In the genomic region with DNA sequence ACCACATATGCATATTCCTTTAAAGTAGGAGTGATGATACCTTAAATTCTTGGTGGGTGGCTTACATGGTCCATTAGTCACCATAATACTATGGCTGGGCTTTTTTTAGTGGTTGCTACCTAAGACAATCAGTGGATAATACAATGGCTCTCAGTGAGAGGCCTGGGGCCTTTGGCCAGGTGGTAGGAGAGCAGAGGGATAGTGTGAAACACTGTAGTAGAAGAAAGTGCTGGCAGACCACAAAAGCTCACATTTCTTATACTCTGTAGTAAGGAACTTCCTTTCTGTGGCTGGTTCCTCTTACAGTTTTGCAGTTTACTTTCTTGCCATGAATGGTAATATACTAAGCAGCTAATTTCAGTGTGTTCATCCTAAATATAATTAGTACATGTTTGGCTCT, we compare ENCODE assay signal across 22 cellular contexts.
DNase-seq lines count a peak whose midpoint lies in the region; ATAC-seq, FAIRE-seq and TF ChIP-seq lines count a peak whose summit lies in the region.
"Had no signal": no experiment of that assay in that cellular context is flagged by ENCODE, and none has a peak within 500 bp of the region (broad histone marks: within the 10 kb centered on the region; RNA-seq: fewer than 3 reads in every experiment).

No MANE protein-coding gene starts in this region.

- no peak for TF ChIP-seq POLR2A in GM12878 (IDR thresholded peaks at IDR 0.05; ENCODE audit: low read depth, low read length)
- no peak for TF ChIP-seq POLR2A in GM12892 (IDR thresholded peaks at IDR 0.05; ENCODE audit: low read depth, low read length)

- TF ChIP-seq RAD21 in GM12878 (IDR thresholded peaks at IDR 0.05; ENCODE audit: insufficient read depth, low read depth, low read length) = no peak

- no peak overlapping the region for H3K4me2 ChIP-seq in GM12878 (ENCODE audit: control insufficient read depth, insufficient read depth)

- H3K4me1 ChIP-seq in GM12878 (ENCODE audit: control insufficient read depth, insufficient read depth, low read length) = no peaks in the 10 kb centered on the region
- H3K4me1 ChIP-seq: transverse colon had no signal

- no peaks in the 10 kb centered on the region for H3K36me3 ChIP-seq in GM12878 (ENCODE audit: control insufficient read depth in 2 of 2, insufficient read depth in 2 of 2, low read length in 1 of 2)
- H3K36me3 ChIP-seq: ovary, transverse colon, WERI-Rb-1 had no signal

- no peaks in the 10 kb centered on the region for H3K27me3 ChIP-seq in GM12878 (replicated peaks in 1 of 2; ENCODE audit: control insufficient read depth in 2 of 2, insufficient read depth in 2 of 2, low read length in 1 of 2)
- H3K27me3 ChIP-seq: ovary, transverse colon had no signal

- no peak overlapping the region for H3K4me3 ChIP-seq in GM12878
- H3K4me3 ChIP-seq: ovary, transverse colon had no signal

- H2AFZ ChIP-seq in GM12878 (ENCODE audit: control insufficient read depth, low read depth, low read length) = no peak overlapping the region

- no peaks in the 10 kb centered on the region for H3K9me3 ChIP-seq in GM12878 (replicated peaks; ENCODE audit: control insufficient read depth, insufficient read depth, low read length)
- H3K9me3 ChIP-seq: ovary, transverse colon had no signal

- intact Hi-C loops in GM12878 (cut with micrococcal nuclease; ENCODE audit: unreplicated experiment) = no loop called here

- TF ChIP-seq CTCF in GM12878 (IDR thresholded peaks at IDR 0.05 in 2 of 3, conservative IDR thresholded peaks at IDR 0.05 in 1 of 3; ENCODE audit: control insufficient read depth in 2 of 3, extremely low read depth in 1 of 3, insufficient read depth in 1 of 3, low read depth in 3 of 3, low read length in 3 of 3) = no peak

- no peak overlapping the region for H3K27ac ChIP-seq in GM12878 (ENCODE audit: control insufficient read depth, insufficient read depth)
- H3K27ac ChIP-seq: HL-60, ovary, transverse colon, WERI-Rb-1 had no signal

- CTCF ChIA-PET in GM12878 (lab: Yijun Ruan, JAX) = no interaction called here

- BruUV-seq in GM12878 (replicated peaks; lab: Mats Ljungman, UMichigan) = no TSS peak

- POLR2A ChIA-PET in GM12878 (lab: Charles Lee) = no interaction called here

- FAIRE-seq in GM12878 (lab: Jason Lieb, UNC) (no peak), GM12892 (lab: Jason Lieb, UNC) (no peak)
- FAIRE-seq: endometrium, keratinocyte had no signal

- RAD21 ChIA-PET in GM12878 (lab: Charles Lee; ENCODE audit: unreplicated experiment) = no interaction called here

- in situ Hi-C loops in GM12878 (cut with MboI) = no loop called here

- SMC1A ChIA-PET in GM12878 (lab: Charles Lee; ENCODE audit: uncharacterized antibody, unreplicated experiment) = interaction anchor here (0.9 kb wide), 1 partner anchor 11 kb away, joined by 3 read pairs; no protein-coding TSS in a partner anchor

- H3K9ac ChIP-seq in GM12878 (ENCODE audit: control insufficient read depth, insufficient read depth, low read length) = no peak overlapping the region

- DNase-seq in GM12878 (ENCODE audit: low read depth, low spot score) (no peak), GM12892 (ENCODE audit: insufficient read length) (no peak)
- DNase-seq in activated effector memory CD4-positive, alpha-beta T cell treated with anti-CD3 and anti-CD28 coated beads, Interleukin-2, amount 50 U/mL, for 16 hours = no peak
- DNase-seq: activated naive CD8-positive, alpha-beta T cell treated with anti-CD3 and anti-CD28 coated beads for 36 hours; activated T-cell treated with anti-CD3 and anti-CD28 coated beads, Interleukin-2, amount 50 U/mL, for 72 hours; DMS79; NCI-H2081 treated with DMSO at 0.1 percent for 48 hours; NCI-H524; ovary; stimulated activated CD4-positive, alpha-beta T cell treated with anti-CD3 and anti-CD28 coated beads, Interleukin-1b, Interleukin-23, amount 100 ng/mL, for 48 hours; stimulated activated naive CD8-positive, alpha-beta T cell treated with anti-CD3 and anti-CD28 coated beads, Interleukin-15, Interleukin-2, amounts not matched to agents 100 U/mL and 50 U/mL, for 24 hours; T-helper 17 cell; transverse colon; WERI-Rb-1 had no signal

- no peaks in the 10 kb centered on the region for H3K79me2 ChIP-seq in GM12878 (ENCODE audit: control insufficient read depth, insufficient read depth, low read length)

- no peak for TF ChIP-seq EP300 in GM12878 (IDR thresholded peaks at IDR 0.05; ENCODE audit: borderline replicate concordance in 1 of 2, control insufficient read depth in 1 of 2, low read depth in 2 of 2, low read length in 2 of 2)

- H4K20me1 ChIP-seq in GM12878 (ENCODE audit: control insufficient read depth, insufficient read depth) = no peaks in the 10 kb centered on the region

- ATAC-seq in GM18520 (IDR thresholded peaks at IDR 0.05; ENCODE audit: unreplicated experiment) (peak; percentile 46), GM21515 (IDR thresholded peaks at IDR 0.05; ENCODE audit: unreplicated experiment) (peak; percentile 75), HG03135 (IDR thresholded peaks at IDR 0.05; ENCODE audit: unreplicated experiment) (peak; percentile 56), GM12878 (peak; percentile 72), HG03378 (IDR thresholded peaks at IDR 0.05; ENCODE audit: unreplicated experiment) (no peak), GM21423 (IDR thresholded peaks at IDR 0.05; ENCODE audit: unreplicated experiment) (no peak)
- ATAC-seq: activated T-cell treated with anti-CD3 and anti-CD28 coated beads, Interleukin-2, amount 50 U/mL, for 72 hours; stimulated activated naive CD8-positive, alpha-beta T cell treated with anti-CD3 and anti-CD28 coated beads, Interleukin-15, Interleukin-2, amounts not matched to agents 100 U/mL and 50 U/mL, for 24 hours; T-helper 17 cell had no signal

TF ChIP-seq in GM12878, 131 proteins besides CTCF, POLR2A, EP300 and RAD21 (continues in another document):
- TF ChIP-seq NBN (IDR thresholded peaks at IDR 0.05) = no peak
- TF ChIP-seq SUPT20H (IDR thresholded peaks at IDR 0.05; ENCODE audit: borderline replicate concordance, control insufficient read depth, low read depth, low read length) = no peak
- no peak for TF ChIP-seq YY1 (IDR thresholded peaks at IDR 0.05; ENCODE audit: low read depth, low read length)
- no peak for TF ChIP-seq MTA2 (IDR thresholded peaks at IDR 0.05; ENCODE audit: low read depth)
- TF ChIP-seq SPI1 (IDR thresholded peaks at IDR 0.05; ENCODE audit: borderline replicate concordance, insufficient read depth, low read depth, low read length) = no peak
- no peak for TF ChIP-seq DPF2 (IDR thresholded peaks at IDR 0.05)
- TF ChIP-seq MTA3 (IDR thresholded peaks at IDR 0.05; ENCODE audit: borderline replicate concordance, low read length) = no peak
- TF ChIP-seq, protein P1, sequence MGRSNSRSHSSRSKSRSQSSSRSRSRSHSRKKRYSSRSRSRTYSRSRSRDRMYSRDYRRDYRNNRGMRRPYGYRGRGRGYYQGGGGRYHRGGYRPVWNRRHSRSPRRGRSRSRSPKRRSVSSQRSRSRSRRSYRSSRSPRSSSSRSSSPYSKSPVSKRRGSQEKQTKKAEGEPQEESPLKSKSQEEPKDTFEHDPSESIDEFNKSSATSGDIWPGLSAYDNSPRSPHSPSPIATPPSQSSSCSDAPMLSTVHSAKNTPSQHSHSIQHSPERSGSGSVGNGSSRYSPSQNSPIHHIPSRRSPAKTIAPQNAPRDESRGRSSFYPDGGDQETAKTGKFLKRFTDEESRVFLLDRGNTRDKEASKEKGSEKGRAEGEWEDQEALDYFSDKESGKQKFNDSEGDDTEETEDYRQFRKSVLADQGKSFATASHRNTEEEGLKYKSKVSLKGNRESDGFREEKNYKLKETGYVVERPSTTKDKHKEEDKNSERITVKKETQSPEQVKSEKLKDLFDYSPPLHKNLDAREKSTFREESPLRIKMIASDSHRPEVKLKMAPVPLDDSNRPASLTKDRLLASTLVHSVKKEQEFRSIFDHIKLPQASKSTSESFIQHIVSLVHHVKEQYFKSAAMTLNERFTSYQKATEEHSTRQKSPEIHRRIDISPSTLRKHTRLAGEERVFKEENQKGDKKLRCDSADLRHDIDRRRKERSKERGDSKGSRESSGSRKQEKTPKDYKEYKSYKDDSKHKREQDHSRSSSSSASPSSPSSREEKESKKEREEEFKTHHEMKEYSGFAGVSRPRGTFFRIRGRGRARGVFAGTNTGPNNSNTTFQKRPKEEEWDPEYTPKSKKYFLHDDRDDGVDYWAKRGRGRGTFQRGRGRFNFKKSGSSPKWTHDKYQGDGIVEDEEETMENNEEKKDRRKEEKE (IDR thresholded peaks at IDR 0.05) = no peak
- TF ChIP-seq, protein P2, sequence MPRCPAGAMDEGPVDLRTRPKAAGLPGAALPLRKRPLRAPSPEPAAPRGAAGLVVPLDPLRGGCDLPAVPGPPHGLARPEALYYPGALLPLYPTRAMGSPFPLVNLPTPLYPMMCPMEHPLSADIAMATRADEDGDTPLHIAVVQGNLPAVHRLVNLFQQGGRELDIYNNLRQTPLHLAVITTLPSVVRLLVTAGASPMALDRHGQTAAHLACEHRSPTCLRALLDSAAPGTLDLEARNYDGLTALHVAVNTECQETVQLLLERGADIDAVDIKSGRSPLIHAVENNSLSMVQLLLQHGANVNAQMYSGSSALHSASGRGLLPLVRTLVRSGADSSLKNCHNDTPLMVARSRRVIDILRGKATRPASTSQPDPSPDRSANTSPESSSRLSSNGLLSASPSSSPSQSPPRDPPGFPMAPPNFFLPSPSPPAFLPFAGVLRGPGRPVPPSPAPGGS (IDR thresholded peaks at IDR 0.05; ENCODE audit: borderline replicate concordance, insufficient read depth, low read depth, low read length, poor library complexity, severe bottlenecking) = no peak
- TF ChIP-seq POLR2AphosphoS2 (IDR thresholded peaks at IDR 0.05; ENCODE audit: low read depth, low read length) = no peak
- TF ChIP-seq MEF2A (IDR thresholded peaks at IDR 0.05; ENCODE audit: insufficient read depth, low read depth, low read length) = no peak
- no peak for TF ChIP-seq PAX5 (IDR thresholded peaks at IDR 0.05; ENCODE audit: borderline replicate concordance, low read depth, low read length)
- no peak for TF ChIP-seq SIX5 (IDR thresholded peaks at IDR 0.05; ENCODE audit: low read depth, low read length, severe bottlenecking)
- no peak for TF ChIP-seq ATF7 (IDR thresholded peaks at IDR 0.05; ENCODE audit: low read depth)
- no peak for TF ChIP-seq SRF (IDR thresholded peaks at IDR 0.05; ENCODE audit: low read depth in 2 of 2, low read length in 2 of 2)
- no peak for TF ChIP-seq PML (IDR thresholded peaks at IDR 0.05; ENCODE audit: low read length)
- no peak for TF ChIP-seq CBX3 (IDR thresholded peaks at IDR 0.05; ENCODE audit: borderline replicate concordance, low read depth)

Comparison
In these comparisons a context has a peak if more than half of its experiments do, and no peak if none do; other contexts are left out.
1. ATAC-seq: peak in GM18520 (single experiment), GM21515 (single experiment), HG03135 (single experiment) and GM12878 (single experiment); none in HG03378 (single experiment) and GM21423 (single experiment).